In the genomic region with DNA sequence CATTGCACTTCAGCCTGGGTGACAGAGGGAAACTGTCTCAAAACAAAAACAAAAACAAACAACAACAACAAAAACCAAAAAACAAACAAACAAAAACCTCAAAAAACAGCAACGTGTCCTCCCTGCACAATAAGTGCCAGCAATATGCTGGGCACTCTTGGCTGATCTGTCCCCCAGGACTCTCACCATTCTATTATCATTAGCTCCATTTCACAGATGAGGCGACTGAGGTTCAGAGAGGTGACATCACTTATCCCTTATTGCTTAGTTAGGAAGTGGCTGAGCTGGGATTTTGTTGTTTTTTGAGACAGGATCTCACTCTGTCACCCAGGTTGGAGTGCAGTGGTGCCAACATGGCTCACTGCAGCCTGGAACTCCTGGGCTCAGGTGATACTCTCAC, we compare ENCODE assay signal across 10 cellular contexts. TPM values are rescaled to one million over a fixed set of nuclear protein-coding genes. Genes with fewer than 3 reads are reported as not detected.
"Had no signal": no experiment of that assay in that cellular context is flagged by ENCODE, and none has a peak within 500 bp of the region (broad histone marks: within the 10 kb centered on the region; RNA-seq: fewer than 3 reads in every experiment).

No MANE protein-coding gene starts in this region.

- H3K27ac ChIP-seq: GM23248 had no signal

- H3K36me3 ChIP-seq: HAP-1 had no signal

- H3K4me2 ChIP-seq: GM23338 had no signal

- H3K9me3 Mint-ChIP-seq: GM23338, HFFc6 had no signal

- H3K4me3 Mint-ChIP-seq: GM23338, HFFc6 had no signal

- DNase-seq: GM23248, GOT3, HCEC 1CT, HFFc6 had no signal

- H2AFZ ChIP-seq: GM23248, GM23338 had no signal

- H3K9me3 ChIP-seq: HAP-1 had no signal

- H3K9ac ChIP-seq: GM23248 had no signal

- H3K4me3 ChIP-seq: GM23248, GM23338, HAP-1 had no signal

- FAIRE-seq: H1, H54 had no signal

- ATAC-seq: HCT116 had no signal

- H3K27ac Mint-ChIP-seq: GM23338, HFFc6 had no signal

RNA-seq across cellular contexts. Expression of gene CCDC63, which starts 33.0 kb away (rescaled TPM):
- total RNA-seq: GM23248, GM23338, H4, HFFc6 had no signal
- polyA plus RNA-seq: GM23248 had no signal
